ENCODE assay signal across 17 cellular contexts in the genomic region with DNA sequence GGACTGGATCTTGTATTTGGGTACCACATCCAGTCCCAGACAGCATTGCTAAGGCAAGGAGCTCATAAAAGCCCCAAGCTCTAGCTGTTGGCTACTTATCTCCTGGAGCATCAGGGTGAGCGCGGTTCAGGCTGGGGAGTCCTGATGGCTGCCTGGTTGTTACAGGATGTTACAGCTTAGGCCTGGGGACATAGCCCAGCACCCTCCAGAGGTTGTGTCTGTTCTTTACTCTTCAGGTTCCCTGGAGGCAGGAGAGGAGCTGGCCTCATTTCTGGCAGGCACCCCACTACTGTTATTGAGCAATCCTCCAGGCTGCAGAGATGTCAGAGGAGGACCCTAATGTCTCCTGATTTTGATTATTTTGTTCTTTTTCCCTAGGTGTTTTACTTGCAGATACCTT. TPM values are rescaled to one million over a fixed set of nuclear protein-coding genes. Genes with fewer than 3 reads are reported as not detected.
DNase-seq lines count a peak whose midpoint lies in the region; ATAC-seq and TF ChIP-seq lines count a peak whose summit lies in the region.
"Had no signal": no experiment of that assay in that cellular context is flagged by ENCODE, and none has a peak within 500 bp of the region (broad histone marks: within the 10 kb centered on the region; RNA-seq: fewer than 3 reads in every experiment).

No MANE protein-coding gene starts in this region.

- H3K36me3 Mint-ChIP-seq in brain, result peaks cover 21% of the 10 kb centered on the region

- DNase-seq in IMR-90 (peak; percentile 7), SK-N-SH (peak; percentile 71), neuronal stem cell (ENCODE audit: low spot score) (no peak)
- DNase-seq: AML-193, brain microvascular endothelial cell, H9, hippocampal formation, mucosa of descending colon, NCI-H510A had no signal

- TF ChIP-seq CTCF in IMR-90 (conservative IDR thresholded peaks at IDR 0.05; ENCODE audit: low read depth, low read length) (no peak), SK-N-SH (IDR thresholded peaks at IDR 0.05) (no peak), brain (conservative IDR thresholded peaks at IDR 0.05) (no peak)

- no peak overlapping the region for H2AFZ ChIP-seq in IMR-90 (replicated peaks; ENCODE audit: low read length, poor library complexity)
- H2AFZ ChIP-seq in SK-N-SH (ENCODE audit: low read depth), result no peak overlapping the region
- H2AFZ ChIP-seq in neuronal stem cell (ENCODE audit: low read length), result no peak overlapping the region

- no peak overlapping the region for H2AK5ac ChIP-seq in IMR-90 (ENCODE audit: low read depth, low read length)
- no peak overlapping the region for H2AK5ac ChIP-seq in neuronal stem cell (ENCODE audit: low read depth, low read length)

- H3K79me1 ChIP-seq in IMR-90 (ENCODE audit: low read depth in 1 of 2, low read length in 2 of 2) (peaks cover 25 to 56% of the 10 kb centered on the region in 2 experiments), neuronal stem cell (ENCODE audit: low read depth, low read length) (peaks cover 14% of the 10 kb centered on the region)

- no peak overlapping the region for H4K5ac ChIP-seq in IMR-90 (ENCODE audit: low read depth, low read length)

- H2BK12ac ChIP-seq in neuronal stem cell (ENCODE audit: low read length), result no peak overlapping the region

- H3K14ac ChIP-seq in IMR-90 (replicated peaks; ENCODE audit: low read depth, low read length) (no peak overlapping the region), neuronal stem cell (ENCODE audit: low read length) (no peak overlapping the region)

- peaks cover 37% of the 10 kb centered on the region for H4K20me1 ChIP-seq in IMR-90 (ENCODE audit: insufficient read depth, low read length)
- H4K20me1 ChIP-seq in SK-N-SH (ENCODE audit: insufficient read depth), result no peaks in the 10 kb centered on the region

- CTCF ChIA-PET in IMR-90 (lab: Yijun Ruan, JAX), result no interaction called here
- CTCF ChIA-PET in SK-N-SH (lab: Yijun Ruan, JAX), result interaction anchor here (1.0 to 3.3 kb wide), 14 partner anchors 9 to 177 kb away, joined by 3 to 18 read pairs (median 5); a partner anchor contains a TSS

- H3K27me3 ChIP-seq in IMR-90 (ENCODE audit: control insufficient read depth, insufficient read depth, low read length) (no peaks in the 10 kb centered on the region), SK-N-SH (ENCODE audit: insufficient read depth) (no peaks in the 10 kb centered on the region), neuronal stem cell (ENCODE audit: control insufficient read depth in 3 of 3, insufficient read depth in 3 of 3, low read depth in 1 of 3, low read length in 3 of 3) (no peaks in the 10 kb centered on the region)
- H3K27me3 ChIP-seq: brain microvascular endothelial cell, right lobe of liver had no signal

- H4K91ac ChIP-seq in IMR-90 (ENCODE audit: insufficient read depth, low read depth, low read length), result no peak overlapping the region
- H4K91ac ChIP-seq in neuronal stem cell (ENCODE audit: low read depth, low read length, poor library complexity), result no peak overlapping the region

- H2BK120ac ChIP-seq in IMR-90 (ENCODE audit: low read depth, low read length), result no peak overlapping the region
- no peak overlapping the region for H2BK120ac ChIP-seq in neuronal stem cell (ENCODE audit: low read depth, low read length)

- H3K23ac ChIP-seq in IMR-90 (ENCODE audit: low read depth, low read length), result no peak overlapping the region
- H3K23ac ChIP-seq in neuronal stem cell (ENCODE audit: low read depth, low read length, poor library complexity), result peak overlapping the region; percentile 8

- H3K27ac ChIP-seq in IMR-90 (ENCODE audit: insufficient read depth, low read length) (no peak overlapping the region), SK-N-SH (ENCODE audit: low read depth in 2 of 2, low read length in 1 of 2) (peak overlapping the region in 1 of 2 experiments; percentile 88; a peak in 2 of 4 replicates), neuronal stem cell (replicated peaks; ENCODE audit: low read length) (no peak overlapping the region)
- H3K27ac ChIP-seq: brain microvascular endothelial cell, right lobe of liver, SK-N-MC had no signal

- in situ Hi-C loops in IMR-90 (cut with MboI; ENCODE audit: low sequenced_read_pairs), result no loop called here

- no peak overlapping the region for H2BK20ac ChIP-seq in IMR-90 (ENCODE audit: low read depth, low read length)

- H3K4me1 Mint-ChIP-seq in brain, result peaks cover 15% of the 10 kb centered on the region

- H2AK9ac ChIP-seq in IMR-90 (replicated peaks; ENCODE audit: low read depth, low read length, poor library complexity), result no peak overlapping the region

- POLR2A ChIA-PET in IMR-90 (lab: Charles Lee; ENCODE audit: unreplicated experiment), result interaction anchor here (0.5 kb wide), 1 partner anchor 182 kb away, joined by 3 read pairs; no protein-coding TSS in a partner anchor
- POLR2A ChIA-PET in SK-N-SH (lab: Yijun Ruan, JAX), result interaction anchor here (0.9 to 2.6 kb wide), 3 partner anchors 9 to 217 kb away, joined by 4 to 33 read pairs (median 6); a partner anchor contains a TSS

- no peaks in the 10 kb centered on the region for H3F3A ChIP-seq in SK-N-SH (replicated peaks; ENCODE audit: insufficient read depth)

- peaks cover 16% of the 10 kb centered on the region for H3K9me1 ChIP-seq in IMR-90 (ENCODE audit: insufficient read depth, low read length)

- H3K36me3 ChIP-seq in IMR-90 (ENCODE audit: control insufficient read depth, insufficient read depth, low read length) (no peaks in the 10 kb centered on the region), SK-N-SH (replicated peaks in 1 of 2; ENCODE audit: control insufficient read depth in 1 of 2, insufficient read depth in 2 of 2, low read length in 1 of 2) (no peaks in the 10 kb centered on the region), neuronal stem cell (replicated peaks in 1 of 2; ENCODE audit: control insufficient read depth in 2 of 2, insufficient read depth in 2 of 2, low read length in 2 of 2) (peaks cover 8 to 12% of the 10 kb centered on the region in 2 donors)
- H3K36me3 ChIP-seq: brain microvascular endothelial cell, right lobe of liver had no signal

- H3K4me1 ChIP-seq in IMR-90 (ENCODE audit: control insufficient read depth, insufficient read depth, low read length) (no peaks in the 10 kb centered on the region), SK-N-SH (ENCODE audit: control insufficient read depth in 1 of 2, insufficient read depth in 2 of 2, low read depth in 1 of 2, low read length in 1 of 2) (peaks cover 0 to 52% of the 10 kb centered on the region in 2 experiments; a peak in 2 of 4 replicates), neuronal stem cell (ENCODE audit: control insufficient read depth in 2 of 2, insufficient read depth in 1 of 2, low read depth in 1 of 2, low read length in 2 of 2) (peaks cover 15 to 19% of the 10 kb centered on the region in 2 donors)
- H3K4me1 ChIP-seq: right lobe of liver had no signal

- ATAC-seq in IMR-90 (ENCODE audit: low read depth) (peak; percentile 32; the same call in 1 of the 2 replicates), GM21390 (IDR thresholded peaks at IDR 0.05; ENCODE audit: unreplicated experiment) (no peak), HG03045 (IDR thresholded peaks at IDR 0.05; ENCODE audit: unreplicated experiment) (no peak), GM19023 (IDR thresholded peaks at IDR 0.05; ENCODE audit: unreplicated experiment) (no peak)
- ATAC-seq: mucosa of descending colon had no signal

- H4K8ac ChIP-seq in IMR-90 (ENCODE audit: low read depth in 2 of 2, low read length in 2 of 2) (no peak overlapping the region), neuronal stem cell (ENCODE audit: low read depth, low read length) (no peak overlapping the region)

- no peaks in the 10 kb centered on the region for H3K9me2 ChIP-seq in SK-N-SH

- no peaks in the 10 kb centered on the region for H3K79me2 ChIP-seq in SK-N-SH (ENCODE audit: insufficient read depth)

- no CpG with 5 or more reads among the region's 2 CpGs for WGBS in IMR-90 (ENCODE audit: extremely low coverage in 2 of 2, insufficient read length in 1 of 2), 2 experiments
- 69% methylated on average over 2 of the region's 2 CpGs for WGBS in SK-N-SH (ENCODE audit: low lambda C conversion rate)
- WGBS in neuronal stem cell (ENCODE audit: extremely low coverage in 2 of 2, insufficient read length in 2 of 2, insufficient replicate concordance in 1 of 2), 2 donors, result no CpG with 5 or more reads among the region's 2 CpGs

- no peak overlapping the region for H3K56ac ChIP-seq in IMR-90 (ENCODE audit: extremely low read depth, insufficient read depth, low read length)

- H3K4me3 Mint-ChIP-seq in brain, result peak overlapping the region in 3 of 5 experiments; percentile 32 to 44 (median 42)
- H3K4me3 Mint-ChIP-seq: H9 had no signal

- no peaks in the 10 kb centered on the region for H3K9me3 ChIP-seq in IMR-90 (ENCODE audit: control insufficient read depth, insufficient read depth, low read length)
- no peaks in the 10 kb centered on the region for H3K9me3 ChIP-seq in SK-N-SH
- peaks cover 6% of the 10 kb centered on the region in 2 donors for H3K9me3 ChIP-seq in neuronal stem cell (replicated peaks in 1 of 2; ENCODE audit: control insufficient read depth in 2 of 2, insufficient read depth in 1 of 2, low read depth in 1 of 2, low read length in 2 of 2)
- H3K9me3 ChIP-seq: mucosa of descending colon, right lobe of liver had no signal

- no peaks in the 10 kb centered on the region for H3K27me3 Mint-ChIP-seq in brain

- H3K9me3 Mint-ChIP-seq in brain, result peaks cover 4 to 15% (median 8%) of the 10 kb centered on the region in 5 experiments

- H2BK5ac ChIP-seq in IMR-90 (ENCODE audit: low read depth, low read length, poor library complexity, severe bottlenecking) (no peak overlapping the region), neuronal stem cell (ENCODE audit: low read length) (no peak overlapping the region)

- intact Hi-C loops in IMR-90 (cut with micrococcal nuclease), result no loop called here

- TF ChIP-seq RAD21 in IMR-90 (IDR thresholded peaks at IDR 0.05; ENCODE audit: low read length) (no peak), SK-N-SH (IDR thresholded peaks at IDR 0.05; ENCODE audit: low read length) (peak; percentile 22; the same call in 1 of the 2 replicates)

- dilution Hi-C loops in IMR-90 (cut with HindIII; ENCODE audit: low sequenced_read_pairs, unreplicated experiment), result no loop called here

- peak in 1 of 2 experiments; percentile 58; a peak in 1 of 4 replicates for TF ChIP-seq EP300 in SK-N-SH (IDR thresholded peaks at IDR 0.05; ENCODE audit: borderline replicate concordance in 1 of 2, low read depth in 1 of 2, low read length in 1 of 2)

- H3K4ac ChIP-seq in IMR-90 (ENCODE audit: low read depth, low read length), result no peak overlapping the region
- H3K4ac ChIP-seq in neuronal stem cell (ENCODE audit: low read length), result no peak overlapping the region

- peak overlapping the region in 4 of 5 experiments; percentile 78 to 92 (median 90) for H3K27ac Mint-ChIP-seq in brain

- no peak overlapping the region for H3K4me3 ChIP-seq in IMR-90 (ENCODE audit: insufficient read depth, low read depth, low read length)
- no peak overlapping the region for H3K4me3 ChIP-seq in SK-N-SH (ENCODE audit: low read depth in 2 of 2, low read length in 1 of 2)
- H3K4me3 ChIP-seq in neuronal stem cell (ENCODE audit: low read length in 2 of 2), result no peak overlapping the region
- H3K4me3 ChIP-seq: mucosa of descending colon, right lobe of liver, SK-N-MC had no signal

- BruUV-seq in IMR-90 (replicated peaks; lab: Mats Ljungman, UMichigan), result no TSS peak

- H3K4me2 ChIP-seq in IMR-90 (ENCODE audit: low read depth, low read length) (no peak overlapping the region), SK-N-SH (no peak overlapping the region), neuronal stem cell (ENCODE audit: insufficient read depth, low read length, poor library complexity, severe bottlenecking) (no peak overlapping the region)

- no peak overlapping the region for H2BK15ac ChIP-seq in IMR-90 (ENCODE audit: low read depth, low read length)
- no peak overlapping the region for H2BK15ac ChIP-seq in neuronal stem cell (ENCODE audit: low read length)

- no peak overlapping the region for H3K9ac ChIP-seq in IMR-90 (ENCODE audit: low read depth, low read length)
- no peak overlapping the region for H3K9ac ChIP-seq in SK-N-SH
- no peak overlapping the region for H3K9ac ChIP-seq in neuronal stem cell (ENCODE audit: low read depth, low read length, poor library complexity)

- H3K18ac ChIP-seq in IMR-90 (ENCODE audit: low read depth, low read length) (no peak overlapping the region), neuronal stem cell (ENCODE audit: low read length) (no peak overlapping the region)

- TF ChIP-seq POLR2A in IMR-90 (IDR thresholded peaks at IDR 0.05; ENCODE audit: low read depth, low read length), result no peak

RNA-seq across cellular contexts. Expression of a gene that starts 26.6 kb away (rescaled TPM):
- 27.8 and 33.0 TPM in 2 replicates for total RNA-seq in IMR-90 (2012; rRNA removed)
- polyA plus RNA-seq in IMR-90 (2012; rRNA removed) (21.7 and 26.5 TPM in 2 replicates), SK-N-SH (2012; rRNA removed) (12.7 and 14.0 TPM in 2 replicates), brain (ENCODE audit: insufficient read depth, low read depth, low replicate concordance) (86.7 TPM)
- polyA plus RNA-seq in IMR-90 (2012; cell fraction: cytosol; rRNA removed), result 14.7 and 25.1 TPM in 2 replicates
- 35.8 and 49.9 TPM in 2 replicates for polyA plus RNA-seq in IMR-90 (2012; cell fraction: nucleus; rRNA removed; ENCODE audit: low replicate concordance)
- polyA plus RNA-seq in SK-N-SH (2012; cell fraction: cytosol; rRNA removed), result 7.1 and 10.1 TPM in 2 replicates
- polyA plus RNA-seq in SK-N-SH (2012; cell fraction: nucleus; rRNA removed), result 25.3 and 26.2 TPM in 2 replicates
- 30.6 TPM for polyA plus RNA-seq in neuronal stem cell (2013, experiment 1 of 2)
- polyA plus RNA-seq in neuronal stem cell (2013, experiment 2 of 2), result 29.0 TPM
- total RNA-seq: HT-29, OCI-LY7 had no signal
